In the genomic region with DNA sequence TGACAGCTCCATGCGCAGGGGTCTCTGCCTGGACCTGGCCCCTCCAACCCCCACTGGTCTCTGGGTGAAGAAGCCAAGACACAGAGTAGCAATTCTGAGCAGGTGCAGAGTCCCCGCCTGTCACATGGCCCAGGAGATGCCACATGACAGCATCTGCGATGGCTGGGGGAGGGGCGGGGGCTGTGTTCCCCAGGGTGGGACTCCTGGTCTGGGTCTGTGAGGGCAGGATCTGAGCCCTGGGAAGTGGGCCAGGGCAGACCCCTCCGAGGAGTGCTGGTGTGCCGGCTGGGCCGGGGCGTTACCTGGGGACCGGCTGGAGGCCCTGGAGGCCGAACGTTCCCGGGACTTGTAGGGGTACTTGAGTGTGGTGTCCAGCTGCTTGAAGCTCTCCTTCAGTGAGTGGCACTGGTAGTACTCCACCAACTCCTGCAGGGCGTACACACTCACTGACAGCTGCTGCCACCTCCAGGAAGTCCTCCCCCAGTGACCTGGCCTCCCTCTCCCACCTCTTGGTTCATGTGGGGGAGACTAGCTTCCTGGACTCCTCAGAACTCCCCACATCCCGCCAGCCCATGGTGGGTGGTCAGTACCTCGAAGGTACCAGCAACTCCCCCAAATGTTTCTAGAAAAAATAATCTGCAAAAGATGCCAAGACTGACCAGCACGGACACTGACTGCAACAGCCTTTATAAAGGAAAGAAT, we compare ENCODE assay signal across 1 cellular context.
TF ChIP-seq lines count a peak whose summit lies in the region.

No MANE protein-coding gene starts in this region.

TF ChIP-seq in K562, 482 proteins besides CTCF, POLR2A, EP300 and RAD21 (continued from another document):
- TF ChIP-seq, protein P1, sequence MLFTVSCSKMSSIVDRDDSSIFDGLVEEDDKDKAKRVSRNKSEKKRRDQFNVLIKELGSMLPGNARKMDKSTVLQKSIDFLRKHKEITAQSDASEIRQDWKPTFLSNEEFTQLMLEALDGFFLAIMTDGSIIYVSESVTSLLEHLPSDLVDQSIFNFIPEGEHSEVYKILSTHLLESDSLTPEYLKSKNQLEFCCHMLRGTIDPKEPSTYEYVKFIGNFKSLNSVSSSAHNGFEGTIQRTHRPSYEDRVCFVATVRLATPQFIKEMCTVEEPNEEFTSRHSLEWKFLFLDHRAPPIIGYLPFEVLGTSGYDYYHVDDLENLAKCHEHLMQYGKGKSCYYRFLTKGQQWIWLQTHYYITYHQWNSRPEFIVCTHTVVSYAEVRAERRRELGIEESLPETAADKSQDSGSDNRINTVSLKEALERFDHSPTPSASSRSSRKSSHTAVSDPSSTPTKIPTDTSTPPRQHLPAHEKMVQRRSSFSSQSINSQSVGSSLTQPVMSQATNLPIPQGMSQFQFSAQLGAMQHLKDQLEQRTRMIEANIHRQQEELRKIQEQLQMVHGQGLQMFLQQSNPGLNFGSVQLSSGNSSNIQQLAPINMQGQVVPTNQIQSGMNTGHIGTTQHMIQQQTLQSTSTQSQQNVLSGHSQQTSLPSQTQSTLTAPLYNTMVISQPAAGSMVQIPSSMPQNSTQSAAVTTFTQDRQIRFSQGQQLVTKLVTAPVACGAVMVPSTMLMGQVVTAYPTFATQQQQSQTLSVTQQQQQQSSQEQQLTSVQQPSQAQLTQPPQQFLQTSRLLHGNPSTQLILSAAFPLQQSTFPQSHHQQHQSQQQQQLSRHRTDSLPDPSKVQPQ (CRISPR knock-in tag; IDR thresholded peaks at IDR 0.05; ENCODE audit: borderline replicate concordance): no peak
